Comparison of ENCODE assay signal across 10 cellular contexts in genomic region chr6:129661478-129662405, GRCh38. TPM values are rescaled to one million over a fixed set of nuclear protein-coding genes. Genes with fewer than 3 reads are reported as not detected.
A peak's percentile ranks its signal among the peaks of the same experiment; 100 is the strongest.
DNase-seq lines count a peak whose midpoint lies in the region; ATAC-seq lines count a peak whose summit lies in the region.
"Had no signal": no experiment of that assay in that cellular context is flagged by ENCODE, and none has a peak within 500 bp of the region (broad histone marks: within the 10 kb centered on the region; RNA-seq: fewer than 3 reads in every experiment).

No MANE protein-coding gene starts in this region.

- ATAC-seq in GM18498 (IDR thresholded peaks at IDR 0.05; ENCODE audit: unreplicated experiment) (peak; percentile 28), GM21526 (IDR thresholded peaks at IDR 0.05; ENCODE audit: low FRiP score, unreplicated experiment) (peak; percentile 26), HG03442 (IDR thresholded peaks at IDR 0.05; ENCODE audit: unreplicated experiment) (peak; percentile 15), left colon (peak; percentile 53), sciatic nerve (no peak)

- intact Hi-C loops in left colon (cut with DNase I, micrococcal nuclease) (no loop called here), sciatic nerve (cut with DNase I) (no loop called here)

- DNase-seq in left colon (no peak), sciatic nerve (ENCODE audit: low spot score) (no peak), A172 (ENCODE audit: low spot score) (no peak), SHP77 (lab: John Stamatoyannopoulos, UW) (no peak)
- no peak for DNase-seq in activated naive CD4-positive, alpha-beta T cell treated with Interleukin-2 at 50 U/mL for 16 hours
- DNase-seq: activated naive CD8-positive, alpha-beta T cell treated with anti-CD3 and anti-CD28 coated beads, Interleukin-2, amount 10 ng/mL, durations not matched to agents 7 days and 5 days; foreskin fibroblast had no signal

RNA-seq across cellular contexts. Expression of gene ARHGAP18, which starts 48.2 kb away (rescaled TPM):
- total RNA-seq in left colon = 10 to 100 TPM; 19.9 to 26.9 TPM
- total RNA-seq in sciatic nerve = 18.2 TPM
- total RNA-seq in A172 (2014; rRNA removed; shearing (Covaris generic)) = 112 and 140 TPM in 2 replicates
